In genomic region chr7:102671311-102671959, GRCh38 we compare ENCODE assay signal across 8 cellular contexts. TPM values are rescaled to one million over a fixed set of nuclear protein-coding genes. Genes with fewer than 3 reads are reported as not detected.
DNase-seq lines count a peak whose midpoint lies in the region; ATAC-seq and TF ChIP-seq lines count a peak whose summit lies in the region.
"Not testable (repeated sequence)": the region's sequence is repeated elsewhere in the genome, so short reads cannot be mapped to it uniquely, and the experiment has no call there.

POLR2J2 (minus strand) TSS chr7:102671663; CDS start chr7:102671601, 62 bp downstream.

- H3K36me3 Mint-ChIP-seq in activated T-cell treated with anti-CD3 and anti-CD28 coated beads, Interleukin-2, amount 50 U/mL, for 4 hours (ENCODE audit: insufficient read depth); mesothelial cell of epicardium: not testable (repeated sequence)

- not testable (repeated sequence) for H3K4me1 Mint-ChIP-seq in activated T-cell treated with anti-CD3 and anti-CD28 coated beads, Interleukin-2, amount 50 U/mL, for 4 hours (ENCODE audit: low read depth); mesothelial cell of epicardium

- not testable (repeated sequence) for H3K27ac ChIP-seq in suprapubic skin

- H3K4me3 ChIP-seq in LNCaP clone FGC (ENCODE audit: low read depth, low read length) (peak within 1 kb of the TSS; percentile 51), suprapubic skin (peak within 1 kb of the TSS; percentile 48)

- peak within 1 kb of the TSS; percentile 24 for H3K4me3 Mint-ChIP-seq in activated T-cell treated with anti-CD3 and anti-CD28 coated beads, Interleukin-2, amount 50 U/mL, for 4 hours
- peak within 1 kb of the TSS; percentile 78 for H3K4me3 Mint-ChIP-seq in mesothelial cell of epicardium

- not testable (repeated sequence) for H3K27me3 Mint-ChIP-seq in activated T-cell treated with anti-CD3 and anti-CD28 coated beads, Interleukin-2, amount 50 U/mL, for 4 hours (ENCODE audit: low read depth); mesothelial cell of epicardium (ENCODE audit: low read depth)

- H3K27me3 ChIP-seq in suprapubic skin = not testable (repeated sequence)

- ATAC-seq in GM19438 (IDR thresholded peaks at IDR 0.05; ENCODE audit: low read depth, unreplicated experiment) (peak; percentile 59), HG02943 (IDR thresholded peaks at IDR 0.05; ENCODE audit: low read depth, unreplicated experiment) (peak; percentile 79), esophagus mucosa (peak; percentile 82)
- peak; percentile 67 to 71 for ATAC-seq in activated T-cell treated with anti-CD3 and anti-CD28 coated beads, Interleukin-2, amount 50 U/mL, for 4 hours

- H3K9me3 Mint-ChIP-seq in activated T-cell treated with anti-CD3 and anti-CD28 coated beads, Interleukin-2, amount 50 U/mL, for 4 hours; mesothelial cell of epicardium: not testable (repeated sequence)

- H3K4me1 ChIP-seq in suprapubic skin = not testable (repeated sequence)

- 0 out of 2 replicates have a peak, but pooled peaks have one; percentile 16 for TF ChIP-seq CTCF in LNCaP clone FGC (IDR thresholded peaks at IDR 0.05; ENCODE audit: control insufficient read depth, extremely low read depth, insufficient read depth)
- TF ChIP-seq CTCF in mesothelial cell of epicardium (IDR thresholded peaks at IDR 0.05; ENCODE audit: unreplicated experiment); suprapubic skin (IDR thresholded peaks at IDR 0.05): not testable (repeated sequence)

- not testable (repeated sequence) for TF ChIP-seq EP300 in suprapubic skin (IDR thresholded peaks at IDR 0.05)

- not testable (repeated sequence) for TF ChIP-seq POLR2A in suprapubic skin (IDR thresholded peaks at IDR 0.05)

- peak within 1 kb of the TSS; percentile 79 for H3K27ac Mint-ChIP-seq in mesothelial cell of epicardium

- no CpG with 5 or more reads among the region's 56 CpGs for WGBS in suprapubic skin

- not testable (repeated sequence) for H3K36me3 ChIP-seq in suprapubic skin

- not testable (repeated sequence) for H3K9me3 ChIP-seq in suprapubic skin

- DNase-seq in EL = peak; percentile 88
- DNase-seq in LNCaP clone FGC (ENCODE audit: low read depth); activated T-cell treated with anti-CD3 and anti-CD28 coated beads, Interleukin-2, amount 50 U/mL, for 4 hours: not testable (repeated sequence)
- peak; percentile 86 to 92 for DNase-seq in mesothelial cell of epicardium (ENCODE audit: low spot score in 2 of 2, unreplicated experiment in 2 of 2)
- peak in 1 of 2 donors; percentile 79 for DNase-seq in suprapubic skin (ENCODE audit: low spot score in 2 of 2)

RNA-seq across cellular contexts. Expression of gene POLR2J2, which starts in this region (rescaled TPM):
- 1 to 10 TPM; 5.8 to 8.5 (median 6.1) TPM for total RNA-seq in activated T-cell treated with anti-CD3 and anti-CD28 coated beads, Interleukin-2, amount 50 U/mL, for 4 hours
- total RNA-seq in esophagus mucosa = 3.3 TPM
- total RNA-seq in mesothelial cell of epicardium = 7.5 to 10.3 TPM (median 9.8 TPM) in 3 replicates
- 1 to 10 TPM; 1.0 to 5.1 (median 3.1) TPM for total RNA-seq in suprapubic skin
